15 cellular contexts compared by ENCODE assay signal in the genomic region with DNA sequence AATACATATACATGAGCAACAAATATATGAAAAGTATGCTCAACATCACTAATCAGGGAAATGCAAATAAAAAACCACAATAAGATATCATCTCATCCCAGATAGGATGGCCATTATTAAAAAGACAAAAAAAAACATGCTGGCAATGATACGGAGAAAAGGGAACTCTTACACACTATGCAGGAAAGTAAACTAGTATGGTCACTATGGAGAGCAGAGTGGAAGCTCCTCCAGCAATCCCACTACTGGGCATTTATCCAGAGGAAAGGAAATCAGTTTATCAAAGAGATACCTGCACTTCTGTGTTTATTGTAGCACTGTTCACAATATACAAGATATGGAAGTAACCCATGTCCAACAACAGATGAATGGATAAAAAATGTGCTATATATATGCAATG.
"Had no signal": no experiment of that assay in that cellular context is flagged by ENCODE, and none has a peak within 500 bp of the region (broad histone marks: within the 10 kb centered on the region; RNA-seq: fewer than 3 reads in every experiment).

No MANE protein-coding gene starts in this region.

- H3K36me3 ChIP-seq: lower lobe of right lung, neutrophil, spleen had no signal

- H3K27ac ChIP-seq: lower lobe of right lung, neutrophil, spleen had no signal

- H3K9me3 ChIP-seq: lower lobe of right lung, neutrophil, spleen had no signal

- H3K27me3 ChIP-seq: neutrophil, spleen had no signal

- DNase-seq: activated CD4-positive, alpha-beta memory T cell treated with anti-CD3 and anti-CD28 coated beads, Interleukin-2, amount 10 ng/mL, durations not matched to agents 7 days and 5 days; activated CD8-positive, alpha-beta memory T cell treated with anti-CD3 and anti-CD28 coated beads, Interleukin-2, amount 50 U/mL, for 4 hours; central memory CD4-positive, alpha-beta T cell; cortex of kidney; erythroblast; foreskin fibroblast; immature natural killer cell; lower lobe of right lung; naive thymus-derived CD4-positive, alpha-beta T cell; right cardiac atrium; spleen; stimulated activated CD4-positive, alpha-beta T cell treated with anti-CD3 and anti-CD28 coated beads, Interleukin-1b, Interleukin-23, amount 100 ng/mL, for 48 hours; stimulated activated naive B cell treated with anti-CD40 and anti-IgM and Interleukin-4, amounts not matched to agents 10 μg/mL and 1 μg/mL and 100 μg/mL, for 72 hours; substantia nigra had no signal

- H3K4me1 ChIP-seq: lower lobe of right lung had no signal

- H3K4me3 ChIP-seq: lower lobe of right lung, spleen had no signal

- ATAC-seq: lower lobe of right lung; naive thymus-derived CD4-positive, alpha-beta T cell; right cardiac atrium; stimulated activated naive B cell treated with anti-CD40 and anti-IgM and Interleukin-4, amounts not matched to agents 10 μg/mL and 1 μg/mL and 100 μg/mL, for 72 hours had no signal
